In genomic region chr1:220473440-220473839, GRCh38 we compare ENCODE assay signal across 35 cellular contexts. TPM values are rescaled to one million over a fixed set of nuclear protein-coding genes. Genes with fewer than 3 reads are reported as not detected.
DNase-seq lines count a peak whose midpoint lies in the region; ATAC-seq, FAIRE-seq and TF ChIP-seq lines count a peak whose summit lies in the region.
"Had no signal": no experiment of that assay in that cellular context is flagged by ENCODE, and none has a peak within 500 bp of the region (broad histone marks: within the 10 kb centered on the region; RNA-seq: fewer than 3 reads in every experiment).

No MANE protein-coding gene starts in this region.

- 52% methylated on average over 2 of the region's 2 CpGs for WGBS in A549 (ENCODE audit: missing lambda C conversion rate)
- 0% methylated on average over 2 of the region's 2 CpGs for WGBS in K562 (ENCODE audit: insufficient coverage, low coverage, missing lambda C conversion rate)

- H3K27ac ChIP-seq in A549 (no peak overlapping the region), GM23338 (ENCODE audit: low read depth) (no peak overlapping the region), HEK293 (ENCODE audit: extremely low read depth, low read depth, low read length) (no peak overlapping the region), K562 (ENCODE audit: extremely low read depth, low read depth, low read length) (no peak overlapping the region)
- H3K27ac ChIP-seq: 22Rv1; BLaER1; BLaER1 treated with 17β-estradiol and CSF1 and Interleukin-3, amounts not matched to agents 10 nM and 100 nM; C4-2B had no signal

- H3K4me3 ChIP-seq in A549 (no peak overlapping the region), GM23338 (no peak overlapping the region), HEK293 (ENCODE audit: low read depth, low read length) (no peak overlapping the region), K562 (no peak overlapping the region)
- H3K4me3 ChIP-seq: BLaER1; BLaER1 treated with 17β-estradiol and CSF1 and Interleukin-3, amounts not matched to agents 10 nM and 100 nM had no signal

- no peak overlapping the region for H3K4me3 Mint-ChIP-seq in GM23338
- no peak overlapping the region for H3K4me3 Mint-ChIP-seq in activated naive CD8-positive, alpha-beta T cell treated with anti-CD3 and anti-CD28 coated beads for 36 hours
- H3K4me3 Mint-ChIP-seq: B cell; CD14-positive monocyte; CD4-positive, alpha-beta memory T cell; CD4-positive, alpha-beta T cell; CD4-positive, CD25-positive, alpha-beta regulatory T cell; CD8-positive, alpha-beta memory T cell; CD8-positive, alpha-beta T cell had no signal

- H3K36me3 ChIP-seq in GM23338 (ENCODE audit: insufficient read depth) (no peaks in the 10 kb centered on the region), HEK293 (ENCODE audit: control insufficient read depth in 2 of 2, insufficient read depth in 1 of 2, low read length in 2 of 2) (no peaks in the 10 kb centered on the region), K562 (ENCODE audit: control insufficient read depth, insufficient read depth, low read length) (no peaks in the 10 kb centered on the region)
- H3K36me3 ChIP-seq: BE2C; BLaER1; BLaER1 treated with 17β-estradiol and CSF1 and Interleukin-3, amounts not matched to agents 10 nM and 100 nM had no signal

- H3K9me3 Mint-ChIP-seq in GM23338, result no peaks in the 10 kb centered on the region
- no peaks in the 10 kb centered on the region for H3K9me3 Mint-ChIP-seq in activated naive CD8-positive, alpha-beta T cell treated with anti-CD3 and anti-CD28 coated beads for 36 hours
- H3K9me3 Mint-ChIP-seq: CD4-positive, alpha-beta T cell; CD8-positive, alpha-beta T cell had no signal

- TF ChIP-seq RAD21 in A549 (conservative IDR thresholded peaks at IDR 0.05 in 1 of 2, IDR thresholded peaks at IDR 0.05 in 1 of 2) (no peak), K562 (CRISPR knock-in tag; conservative IDR thresholded peaks at IDR 0.05 in 1 of 2, IDR thresholded peaks at IDR 0.05 in 1 of 2) (no peak)

- POLR2A ChIA-PET in A549 (lab: Yijun Ruan, JAX), result no interaction called here
- POLR2A ChIA-PET in HEK293 (lab: Yijun Ruan, JAX), result no interaction called here
- POLR2A ChIA-PET in K562 (lab: Yijun Ruan, JAX), result no interaction called here

- H3K79me2 ChIP-seq in GM23338 (replicated peaks; ENCODE audit: insufficient read depth), result no peaks in the 10 kb centered on the region
- H3K79me2 ChIP-seq in K562 (ENCODE audit: control insufficient read depth, insufficient read depth, low read length), result no peaks in the 10 kb centered on the region

- no peaks in the 10 kb centered on the region for H3F3A ChIP-seq in GM23338 (replicated peaks; ENCODE audit: low read depth)

- H4K20me1 ChIP-seq in GM23338 (replicated peaks; ENCODE audit: insufficient read depth) (no peaks in the 10 kb centered on the region), K562 (replicated peaks; ENCODE audit: control insufficient read depth, insufficient read depth, low read length) (no peaks in the 10 kb centered on the region)
- H4K20me1 ChIP-seq: BLaER1; BLaER1 treated with 17β-estradiol and CSF1 and Interleukin-3, amounts not matched to agents 10 nM and 100 nM had no signal

- H3K9me2 ChIP-seq in GM23338 (ENCODE audit: insufficient read depth), result no peaks in the 10 kb centered on the region

- peak; percentile 32 for FAIRE-seq in A549 (lab: Jason Lieb, UNC)
- peak; percentile 15 for FAIRE-seq in K562 (lab: Jason Lieb, UNC)
- FAIRE-seq: A204.1 had no signal

- no peaks in the 10 kb centered on the region for H3K4me1 Mint-ChIP-seq in GM23338
- H3K4me1 Mint-ChIP-seq in activated naive CD8-positive, alpha-beta T cell treated with anti-CD3 and anti-CD28 coated beads for 36 hours, result no peaks in the 10 kb centered on the region
- H3K4me1 Mint-ChIP-seq: B cell; CD14-positive monocyte; CD4-positive, alpha-beta memory T cell; CD4-positive, CD25-positive, alpha-beta regulatory T cell; CD8-positive, alpha-beta memory T cell had no signal

- H3K9me3 ChIP-seq in A549, result no peaks in the 10 kb centered on the region
- no peaks in the 10 kb centered on the region for H3K9me3 ChIP-seq in HEK293 (ENCODE audit: control insufficient read depth, insufficient read depth, low read depth, low read length)
- H3K9me3 ChIP-seq in K562 (replicated peaks; ENCODE audit: control insufficient read depth, insufficient read depth, low read depth, low read length), result no peaks in the 10 kb centered on the region; the same call in 1 of the 2 replicates
- H3K9me3 ChIP-seq: BE2C had no signal

- H3K4me2 ChIP-seq in A549 (no peak overlapping the region), GM23338 (no peak overlapping the region), K562 (ENCODE audit: insufficient read depth, low read length) (no peak overlapping the region)
- H3K4me2 ChIP-seq: BLaER1; BLaER1 treated with 17β-estradiol and CSF1 and Interleukin-3, amounts not matched to agents 10 nM and 100 nM had no signal

- TF ChIP-seq POLR2A in A549 (IDR thresholded peaks at IDR 0.05; ENCODE audit: low read length) (no peak), K562 (conservative IDR thresholded peaks at IDR 0.05) (no peak)

- no peak overlapping the region for H3K27ac Mint-ChIP-seq in GM23338
- H3K27ac Mint-ChIP-seq in activated naive CD8-positive, alpha-beta T cell treated with anti-CD3 and anti-CD28 coated beads for 36 hours, result no peak overlapping the region
- H3K27ac Mint-ChIP-seq: B cell; CD14-positive monocyte; CD4-positive, alpha-beta memory T cell; CD4-positive, alpha-beta T cell; CD4-positive, CD25-positive, alpha-beta regulatory T cell; CD8-positive, alpha-beta memory T cell; CD8-positive, alpha-beta T cell had no signal

- no TSS peak for BruUV-seq in K562 (replicated peaks; lab: Mats Ljungman, UMichigan)

- no peak overlapping the region for H3K9ac ChIP-seq in K562 (ENCODE audit: insufficient read depth in 1 of 2, low read depth in 2 of 2, low read length in 2 of 2)
- H3K9ac ChIP-seq: BLaER1; BLaER1 treated with 17β-estradiol and CSF1 and Interleukin-3, amounts not matched to agents 10 nM and 100 nM had no signal

- ATAC-seq in A549 (no peak), GM23338 (no peak), K562 (no peak), GM21381 (IDR thresholded peaks at IDR 0.05; ENCODE audit: unreplicated experiment) (no peak)
- ATAC-seq: CD8-positive, alpha-beta T cell had no signal

- TF ChIP-seq EP300 in A549 (IDR thresholded peaks at IDR 0.05) (no peak), K562 (IDR thresholded peaks at IDR 0.05; ENCODE audit: low read length) (no peak)

- intact Hi-C loops in K562 (cut with micrococcal nuclease), result no loop called here

- H3K4me1 ChIP-seq in A549 (no peaks in the 10 kb centered on the region), GM23338 (ENCODE audit: insufficient read depth) (no peaks in the 10 kb centered on the region), HEK293 (ENCODE audit: control insufficient read depth, insufficient read depth, low read length) (no peaks in the 10 kb centered on the region), K562 (replicated peaks in 1 of 2; ENCODE audit: control insufficient read depth in 2 of 2, insufficient read depth in 2 of 2, low read length in 2 of 2) (peaks cover 0 to 3% of the 10 kb centered on the region in 2 experiments; a peak in 1 of 5 replicates)
- H3K4me1 ChIP-seq: BE2C; BLaER1; BLaER1 treated with 17β-estradiol and CSF1 and Interleukin-3, amounts not matched to agents 10 nM and 100 nM; Caco-2 had no signal

- DNase-seq in A549 (ENCODE audit: low read depth in 1 of 2, low spot score in 1 of 2) (no peak), GM23338 (ENCODE audit: low spot score) (no peak), K562 (ENCODE audit: extremely low read depth in 1 of 4, low spot score in 3 of 4) (no peak), activated gamma-delta T cell (lab: John Stamatoyannopoulos, UW) (no peak), 8988T (no peak)
- DNase-seq in activated naive CD8-positive, alpha-beta T cell treated with anti-CD3 and anti-CD28 coated beads for 36 hours, result no peak
- DNase-seq: ACHN; AML-193; BE2C; C1 segment of cervical spinal cord; Caco-2; Calu3; CD4-positive, alpha-beta memory T cell; CD4-positive, alpha-beta T cell; CD4-positive, CD25-positive, alpha-beta regulatory T cell; CD8-positive, alpha-beta memory T cell; CD8-positive, alpha-beta T cell; COR-L47; DMS 273 treated with DMSO at 0.1 percent for 48 hours; DMS153; DMS53; DMS79; DMS79 treated with DMSO at 0.1 percent for 48 hours; DND-41; EL had no signal

- H3K27me3 ChIP-seq in GM23338 (ENCODE audit: insufficient read depth), result no peaks in the 10 kb centered on the region
- no peaks in the 10 kb centered on the region for H3K27me3 ChIP-seq in K562 (ENCODE audit: control insufficient read depth in 2 of 2, insufficient read depth in 2 of 2, low read length in 2 of 2)
- H3K27me3 ChIP-seq: BE2C; BLaER1; BLaER1 treated with 17β-estradiol and CSF1 and Interleukin-3, amounts not matched to agents 10 nM and 100 nM had no signal

- no peaks in the 10 kb centered on the region for H3K9me1 ChIP-seq in K562 (ENCODE audit: control insufficient read depth, insufficient read depth, low read length)

- H2AFZ ChIP-seq in GM23338, result peak overlapping the region; percentile 32; the same call in 1 of the 2 replicates
- H2AFZ ChIP-seq in K562 (ENCODE audit: low read depth, low read length), result no peak overlapping the region

- in situ Hi-C loops in K562 (cut with MboI), result no loop called here

- no peaks in the 10 kb centered on the region for H3K27me3 Mint-ChIP-seq in GM23338 (ENCODE audit: insufficient read depth, low read depth, poor library complexity)
- peaks cover 5% of the 10 kb centered on the region for H3K27me3 Mint-ChIP-seq in activated naive CD8-positive, alpha-beta T cell treated with anti-CD3 and anti-CD28 coated beads for 36 hours
- H3K27me3 Mint-ChIP-seq: CD4-positive, alpha-beta T cell; CD4-positive, CD25-positive, alpha-beta regulatory T cell had no signal

- H3K36me3 Mint-ChIP-seq in GM23338 (ENCODE audit: low read depth), result peaks cover 4% of the 10 kb centered on the region; the same call in 1 of the 3 replicates
- H3K36me3 Mint-ChIP-seq in activated naive CD8-positive, alpha-beta T cell treated with anti-CD3 and anti-CD28 coated beads for 36 hours, result no peaks in the 10 kb centered on the region
- H3K36me3 Mint-ChIP-seq: CD14-positive monocyte; CD4-positive, alpha-beta memory T cell; CD4-positive, CD25-positive, alpha-beta regulatory T cell; CD8-positive, alpha-beta memory T cell; CD8-positive, alpha-beta T cell had no signal

- no peak for TF ChIP-seq CTCF in A549 (IDR thresholded peaks at IDR 0.05)
- no peak for TF ChIP-seq CTCF in GM23338 (conservative IDR thresholded peaks at IDR 0.05; ENCODE audit: low read depth in 2 of 2)
- no peak for TF ChIP-seq CTCF in HEK293 (tag by site-specific recombination; IDR thresholded peaks at IDR 0.05)
- no peak for TF ChIP-seq CTCF in K562 (IDR thresholded peaks at IDR 0.05 in 2 of 3, conservative IDR thresholded peaks at IDR 0.05 in 1 of 3; ENCODE audit: insufficient read depth in 2 of 3, low read depth in 1 of 3, low read length in 3 of 3)

- CTCF ChIA-PET in A549 (lab: Yijun Ruan, JAX), result no interaction called here
- CTCF ChIA-PET in HEK293 (lab: Yijun Ruan, JAX), result interaction anchor here (0.8 kb wide), 1 partner anchor 101 kb away, joined by 3 read pairs; no protein-coding TSS in a partner anchor
- CTCF ChIA-PET in K562 (lab: Yijun Ruan, JAX; ENCODE audit: low intra/inter-chr PET ratio), result no interaction called here

RNA-seq across cellular contexts. Expression of gene MARK1, which starts 54.5 kb away (rescaled TPM):
- 0.03 TPM in 2 replicates for polyA plus RNA-seq in A549 (2011; rRNA removed)
- polyA plus RNA-seq in A549 (2012; cell fraction: cytosol; rRNA removed), result 0.03 TPM in 1 of 2 replicates, not detected in the other
- polyA plus RNA-seq in A549 (2012; cell fraction: nucleus; rRNA removed), result 0.02 and 0.04 TPM in 2 replicates
- polyA plus RNA-seq in A549 (2017; fragmentation: RNase III; extraction: RNeasy Plus Mini Kit Qiagen cat#74134 plus additional on column Dnase treatment), result 0.05 to 0.22 TPM (median 0.05 TPM) in 3 replicates
- 0.10 TPM in 1 of 2 replicates, not detected in the other for polyA minus RNA-seq in A549 (2011; rRNA and poly(A)+ RNA removed)
- total RNA-seq in GM23338 (2014; rRNA removed; shearing (Covaris generic)), result 13.6 and 13.9 TPM in 2 replicates
- polyA plus RNA-seq in GM23338 (2016; fragmentation: Nextera tagmentation; extraction: Ambion mirVana), result 9.7 and 11.1 TPM in 2 replicates
- not detected in 2 replicates for total RNA-seq in K562 (2011; cell fraction: chromatin; rRNA removed; ENCODE audit: low replicate concordance)
- not detected in 2 replicates for total RNA-seq in K562 (2011; cell fraction: nucleolus; rRNA removed)
- total RNA-seq in K562 (2011; cell fraction: nucleoplasm; rRNA removed), result not detected in 2 replicates
- not detected in 2 replicates for total RNA-seq in K562 (2014; rRNA removed)
- total RNA-seq in K562 (2014; rRNA removed; fragmentation: Illumina TruSeq; extraction: Trizol), result not detected in 2 replicates
- total RNA-seq in K562 (2015; rRNA removed; fragmentation: Illumina TruSeq; extraction: Trizol), result not detected in 2 replicates
- not detected in 2 replicates for total RNA-seq in K562 (2021)
- polyA plus RNA-seq in K562 (2011; rRNA removed), result not detected in 2 replicates
- not detected in 2 replicates for polyA plus RNA-seq in K562 (2011; cell fraction: cytosol; rRNA removed)
- polyA plus RNA-seq in K562 (2011; cell fraction: nucleus; rRNA removed), result not detected in 2 replicates
- not detected in 2 replicates for polyA plus RNA-seq in K562 (2012)
- polyA plus RNA-seq in K562 (2014; fragmentation: Illumina TruSeq; extraction: Trizol), result not detected in 2 replicates
- not detected for polyA plus RNA-seq in K562 (2014; fragmentation: Nextera tagmentation; extraction: Ambion mirVana)
- not detected in 2 replicates for polyA plus RNA-seq in K562 (2014; rRNA removed)
- polyA minus RNA-seq in K562 (2011; rRNA and poly(A)+ RNA removed), result not detected in 2 replicates
- not detected in 2 replicates for polyA minus RNA-seq in K562 (2011; cell fraction: cytosol; rRNA and poly(A)+ RNA removed)
- not detected in 2 replicates for polyA minus RNA-seq in K562 (2011; cell fraction: nucleus; rRNA and poly(A)+ RNA removed)
- total RNA-seq in activated naive CD8-positive, alpha-beta T cell treated with anti-CD3 and anti-CD28 coated beads for 36 hours, result not detected
- total RNA-seq: CD4-positive, alpha-beta T cell; CD4-positive, CD25-positive, alpha-beta regulatory T cell; CD8-positive, alpha-beta T cell had no signal
- polyA plus RNA-seq: AG04450; CD14-positive monocyte; CD4-positive, alpha-beta memory T cell; CD8-positive, alpha-beta memory T cell had no signal

Comparison
In these comparisons a context has a peak if more than half of its experiments do, and no peak if none do; other contexts are left out.
1. RNA of gene MARK1, which starts 54.5 kb away (total RNA-seq): 13.6 to 13.9 TPM in GM23338; not detected in K562 and not detected in activated naive CD8-positive, alpha-beta T cell treated with anti-CD3 and anti-CD28 coated beads for 36 hours; every median in the first group is over 10 times any median in the second.